In the genomic region with DNA sequence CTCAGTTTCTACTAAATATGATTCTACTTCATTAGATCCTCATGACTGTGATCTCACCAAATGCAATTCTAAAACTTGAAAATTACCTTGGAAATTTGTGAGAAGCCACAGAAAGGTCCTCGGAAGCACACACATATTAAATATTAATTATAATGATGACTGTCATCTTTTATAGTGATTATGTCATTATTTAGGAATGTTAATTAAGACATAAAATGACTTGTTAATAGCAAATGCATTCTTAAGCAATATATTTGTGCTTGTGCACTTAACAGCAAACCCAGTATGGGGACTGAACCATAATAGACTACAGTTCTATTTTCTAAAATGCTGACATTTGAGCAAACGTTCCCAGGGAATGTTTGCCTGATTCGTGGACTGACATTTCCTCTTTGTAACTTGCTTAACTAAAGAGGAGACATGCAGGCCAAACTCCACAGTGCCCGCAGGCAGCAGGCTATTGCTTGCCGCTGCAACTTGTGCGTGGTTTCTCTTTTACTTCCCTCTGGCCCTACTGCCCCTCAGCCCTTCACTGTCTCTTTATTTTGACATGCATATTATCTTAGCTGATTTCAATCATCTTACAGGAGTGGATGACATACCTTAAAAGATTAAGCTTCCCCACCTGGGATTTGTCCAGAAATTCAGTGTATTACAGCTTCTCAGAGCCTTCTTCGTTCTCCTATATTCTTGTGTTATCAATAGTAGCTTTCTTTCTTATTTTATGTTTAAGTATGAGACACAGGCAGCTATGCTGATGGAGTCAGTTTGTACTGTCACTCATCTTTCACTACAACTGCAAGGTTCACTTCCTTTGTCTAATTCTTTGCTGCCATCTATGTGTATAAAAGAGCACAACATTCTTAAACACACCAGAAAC, we compare ENCODE assay signal across 10 cellular contexts.
A peak's percentile ranks its signal among the peaks of the same experiment; 100 is the strongest.
DNase-seq lines count a peak whose midpoint lies in the region; ATAC-seq, FAIRE-seq and TF ChIP-seq lines count a peak whose summit lies in the region.
"Had no signal": no experiment of that assay in that cellular context is flagged by ENCODE, and none has a peak within 500 bp of the region (broad histone marks: within the 10 kb centered on the region; RNA-seq: fewer than 3 reads in every experiment).

No MANE protein-coding gene starts in this region.

- POLR2A ChIA-PET in WTC11 (lab: Charles Lee), result no interaction called here

- H3K27ac Mint-ChIP-seq in WTC11, result no peak overlapping the region
- H3K27ac Mint-ChIP-seq: T-helper 1 cell treated with Interleukin-12 subunit alpha and Interleukin-12 subunit beta and Interleukin-4 antibody, amounts not matched to agents 30 μg/mL and 1 μg/mL, for 36 hours had no signal

- H2AFZ ChIP-seq in DND-41 (ENCODE audit: low read depth, low read length), result no peak overlapping the region

- H3K4me3 Mint-ChIP-seq in WTC11, result no peak overlapping the region
- H3K4me3 Mint-ChIP-seq: T-helper 1 cell treated with Interleukin-12 subunit alpha and Interleukin-12 subunit beta and Interleukin-4 antibody, amounts not matched to agents 30 μg/mL and 1 μg/mL, for 36 hours had no signal

- H3K4me2 ChIP-seq in DND-41 (ENCODE audit: insufficient read depth, low read length), result no peak overlapping the region

- no peaks in the 10 kb centered on the region for H3K36me3 Mint-ChIP-seq in WTC11

- no peaks in the 10 kb centered on the region for H4K20me1 ChIP-seq in DND-41 (ENCODE audit: insufficient read depth, low read length)

- H3K4me1 Mint-ChIP-seq in WTC11, result peaks cover 7% of the 10 kb centered on the region

- H3K9ac ChIP-seq in DND-41 (ENCODE audit: low read depth, low read length) (no peak overlapping the region), duodenal mucosa (ENCODE audit: low read depth in 1 of 2, low read length in 2 of 2) (no peak overlapping the region)

- H3K79me2 ChIP-seq in DND-41 (ENCODE audit: insufficient read depth, low read length), result no peaks in the 10 kb centered on the region

- H3K9me3 ChIP-seq in DND-41 (ENCODE audit: insufficient read depth, low read length, severe bottlenecking) (no peaks in the 10 kb centered on the region), duodenal mucosa (ENCODE audit: control insufficient read depth in 1 of 2, low read length in 2 of 2) (no peaks in the 10 kb centered on the region), mesodermal cell (ENCODE audit: control insufficient read depth, low read length) (no peaks in the 10 kb centered on the region)

- H3K27ac ChIP-seq in DND-41 (ENCODE audit: low read length) (0 out of 2 replicates have a peak overlapping the region, but pooled peaks have one; percentile 3), duodenal mucosa (ENCODE audit: low read depth, low read length) (no peak overlapping the region), mesodermal cell (ENCODE audit: low read depth, low read length, severe bottlenecking) (peak overlapping the region; percentile 42)

- no peaks in the 10 kb centered on the region for H3K27me3 ChIP-seq in DND-41 (ENCODE audit: insufficient read depth, low read length, poor library complexity)
- H3K27me3 ChIP-seq in duodenal mucosa (ENCODE audit: control insufficient read depth in 1 of 2, insufficient read depth in 2 of 2, low read length in 2 of 2), result no peaks in the 10 kb centered on the region

- no peak overlapping the region for H3K4me3 ChIP-seq in DND-41 (ENCODE audit: low read depth in 1 of 2, low read length in 2 of 2)
- H3K4me3 ChIP-seq in duodenal mucosa (ENCODE audit: low read depth in 1 of 2, low read length in 2 of 2), result peak overlapping the region; percentile 18 to 34
- H3K4me3 ChIP-seq in mesodermal cell (ENCODE audit: extremely low read depth, insufficient read depth, low read length, poor library complexity, severe bottlenecking), result no peak overlapping the region
- H3K4me3 ChIP-seq: skin epidermis had no signal

- DNase-seq in DND-41 (no peak), HT-29 (ENCODE audit: low spot score) (peak; percentile 66), RCC 7860 (ENCODE audit: low spot score) (peak; percentile 64), cortex of kidney (lab: John Stamatoyannopoulos, UW) (no peak), WTC11 (ENCODE audit: low spot score) (no peak), T-helper 9 cell (no peak)

- no peaks in the 10 kb centered on the region for H3K36me3 ChIP-seq in DND-41 (ENCODE audit: insufficient read depth, low read length)
- H3K36me3 ChIP-seq in duodenal mucosa (ENCODE audit: control insufficient read depth in 1 of 2, insufficient read depth in 2 of 2, low read length in 2 of 2), result peaks cover 1 to 10% of the 10 kb centered on the region in 2 donors
- H3K36me3 ChIP-seq in mesodermal cell (ENCODE audit: control insufficient read depth, insufficient read depth, low read length), result no peaks in the 10 kb centered on the region

- TF ChIP-seq CTCF in DND-41 (IDR thresholded peaks at IDR 0.05; ENCODE audit: borderline replicate concordance, extremely low read depth, low read length, poor library complexity, severe bottlenecking), result peak; percentile 81
- TF ChIP-seq CTCF in WTC11 (IDR thresholded peaks at IDR 0.05), result no peak

- no peaks in the 10 kb centered on the region for H3K9me3 Mint-ChIP-seq in WTC11
- H3K9me3 Mint-ChIP-seq: T-helper 1 cell treated with Interleukin-12 subunit alpha and Interleukin-12 subunit beta and Interleukin-4 antibody, amounts not matched to agents 30 μg/mL and 1 μg/mL, for 36 hours had no signal

- WGBS in mesodermal cell (ENCODE audit: insufficient coverage in 2 of 2), 2 experiments, result 64 to 84% methylated on average over 5 of the region's 7 CpGs

- FAIRE-seq in RCC 7860 (lab: Jason Lieb, UNC), result peak; percentile 81

- H3K27me3 Mint-ChIP-seq in WTC11 (ENCODE audit: low read depth), result no peaks in the 10 kb centered on the region

- H3K4me1 ChIP-seq in DND-41 (ENCODE audit: insufficient read depth, low read length), result 0 out of 2 replicates have a peak, but pooled peaks cover 3% of the 10 kb centered on the region
- peaks cover 3 to 9% of the 10 kb centered on the region in 2 donors for H3K4me1 ChIP-seq in duodenal mucosa (ENCODE audit: control insufficient read depth in 1 of 2, insufficient read depth in 2 of 2, low read length in 2 of 2)
- peaks cover 2% of the 10 kb centered on the region for H3K4me1 ChIP-seq in mesodermal cell (ENCODE audit: control insufficient read depth, insufficient read depth, low read length, poor library complexity, severe bottlenecking)

- CTCF ChIA-PET in WTC11 (lab: Charles Lee), result interaction anchor here (0.6 to 1.1 kb wide), 4 partner anchors 85 to 530 kb away, joined by 3 to 4 read pairs (median 4); no protein-coding TSS in a partner anchor

- peak; percentile 86 for ATAC-seq in DND-41 (ENCODE audit: insufficient read depth, low read depth)
- no peak for ATAC-seq in WTC11

TF ChIP-seq in WTC11, 78 proteins besides CTCF, POLR2A, EP300 and RAD21:
- TF ChIP-seq ZNF423 (CRISPR knock-in tag; IDR thresholded peaks at IDR 0.05), result no peak
- no peak for TF ChIP-seq NR2C2 (CRISPR knock-in tag; IDR thresholded peaks at IDR 0.05)
- TF ChIP-seq, protein P1, sequence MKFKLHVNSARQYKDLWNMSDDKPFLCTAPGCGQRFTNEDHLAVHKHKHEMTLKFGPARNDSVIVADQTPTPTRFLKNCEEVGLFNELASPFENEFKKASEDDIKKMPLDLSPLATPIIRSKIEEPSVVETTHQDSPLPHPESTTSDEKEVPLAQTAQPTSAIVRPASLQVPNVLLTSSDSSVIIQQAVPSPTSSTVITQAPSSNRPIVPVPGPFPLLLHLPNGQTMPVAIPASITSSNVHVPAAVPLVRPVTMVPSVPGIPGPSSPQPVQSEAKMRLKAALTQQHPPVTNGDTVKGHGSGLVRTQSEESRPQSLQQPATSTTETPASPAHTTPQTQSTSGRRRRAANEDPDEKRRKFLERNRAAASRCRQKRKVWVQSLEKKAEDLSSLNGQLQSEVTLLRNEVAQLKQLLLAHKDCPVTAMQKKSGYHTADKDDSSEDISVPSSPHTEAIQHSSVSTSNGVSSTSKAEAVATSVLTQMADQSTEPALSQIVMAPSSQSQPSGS (CRISPR knock-in tag; IDR thresholded peaks at IDR 0.05; ENCODE audit: borderline replicate concordance, low read depth), result no peak
- no peak for TF ChIP-seq ZNF281 (CRISPR knock-in tag; IDR thresholded peaks at IDR 0.05)

Comparison
In these comparisons a context has a peak if more than half of its experiments do, and no peak if none do; other contexts are left out.
1. DNase-seq: peak in HT-29 (single experiment) and RCC 7860 (single experiment); none in DND-41 (single experiment), cortex of kidney (single experiment), WTC11 (single experiment) and T-helper 9 cell (single experiment).
2. H3K4me3 ChIP-seq: peak in duodenal mucosa (2 of 2); none in DND-41 (0 of 2) and mesodermal cell (single experiment).